ENCODE assay signal across 8 cellular contexts in the genomic region with DNA sequence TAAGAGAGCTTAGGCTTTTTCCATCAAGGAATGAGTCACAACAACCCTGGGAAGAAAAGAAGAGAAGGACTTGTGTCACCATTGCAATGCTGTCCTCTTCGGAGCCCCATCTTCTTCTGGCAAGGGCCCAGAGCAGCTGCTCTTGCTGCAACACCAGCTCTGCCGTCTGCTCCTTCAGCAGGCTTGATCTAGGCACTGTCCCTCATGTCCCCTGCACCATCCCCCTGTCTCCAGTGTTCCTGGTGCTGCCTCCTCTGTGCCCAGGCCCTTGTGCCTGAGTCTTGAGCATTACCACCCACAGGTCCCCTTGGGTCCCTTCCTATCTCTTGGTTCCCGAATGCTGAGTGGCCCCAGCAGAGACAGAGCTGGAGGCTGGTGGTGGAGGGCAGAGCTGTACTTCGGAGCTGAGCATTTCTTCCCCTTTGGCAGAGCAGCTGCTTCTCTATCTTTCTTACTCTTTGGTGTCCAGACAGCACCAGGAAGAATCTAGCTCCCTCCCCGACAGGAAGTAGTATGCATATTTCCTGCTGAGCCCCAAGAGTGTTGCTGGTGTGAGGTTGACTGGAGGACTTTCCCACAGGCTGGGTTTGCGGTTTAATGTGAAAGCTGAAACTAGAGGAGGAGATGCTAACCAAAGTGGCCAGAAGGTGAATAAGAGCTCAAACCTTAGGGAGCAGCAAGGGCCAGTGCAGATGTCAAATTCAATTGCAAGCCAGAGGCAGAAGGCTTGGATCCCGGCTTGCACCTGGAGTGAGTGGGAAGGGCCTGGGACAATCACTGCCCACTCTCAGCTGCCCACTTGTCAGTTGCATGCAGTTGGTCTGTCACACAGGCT.
DNase-seq lines count a peak whose midpoint lies in the region; ATAC-seq lines count a peak whose summit lies in the region.

No MANE protein-coding gene starts in this region.

- DNase-seq in NCI-H2107 treated with DMSO at 0.1 percent for 48 hours (lab: John Stamatoyannopoulos, UW; ENCODE audit: unreplicated experiment) (peak; percentile 92), germinal center (ENCODE audit: low spot score) (peak; percentile 44), smooth muscle cell of the brain vasculature (ENCODE audit: low read depth, low spot score) (peak; percentile 79), D341Med (ENCODE audit: low spot score) (no peak), ecto neural progenitor cell (ENCODE audit: low spot score) (no peak)
- peak; percentile 75 for DNase-seq in activated CD8-positive, alpha-beta memory T cell treated with anti-CD3 and anti-CD28 coated beads, Interleukin-2, amount 50 U/mL, for 48 hours

- peak; percentile 64 for ATAC-seq in GM18519 (IDR thresholded peaks at IDR 0.05; ENCODE audit: low FRiP score, unreplicated experiment)
- ATAC-seq in HG02623 (IDR thresholded peaks at IDR 0.05; ENCODE audit: unreplicated experiment) = peak; percentile 77

Comparison
In these comparisons a context has a peak if more than half of its experiments do, and no peak if none do; other contexts are left out.
1. DNase-seq: peak in NCI-H2107 treated with DMSO at 0.1 percent for 48 hours (single experiment), activated CD8-positive, alpha-beta memory T cell treated with anti-CD3 and anti-CD28 coated beads, Interleukin-2, amount 50 U/mL, for 48 hours (single experiment), germinal center (single experiment) and smooth muscle cell of the brain vasculature (single experiment); none in D341Med (single experiment) and ecto neural progenitor cell (single experiment).